ENCODE assay signal across 9 cellular contexts in the genomic region with DNA sequence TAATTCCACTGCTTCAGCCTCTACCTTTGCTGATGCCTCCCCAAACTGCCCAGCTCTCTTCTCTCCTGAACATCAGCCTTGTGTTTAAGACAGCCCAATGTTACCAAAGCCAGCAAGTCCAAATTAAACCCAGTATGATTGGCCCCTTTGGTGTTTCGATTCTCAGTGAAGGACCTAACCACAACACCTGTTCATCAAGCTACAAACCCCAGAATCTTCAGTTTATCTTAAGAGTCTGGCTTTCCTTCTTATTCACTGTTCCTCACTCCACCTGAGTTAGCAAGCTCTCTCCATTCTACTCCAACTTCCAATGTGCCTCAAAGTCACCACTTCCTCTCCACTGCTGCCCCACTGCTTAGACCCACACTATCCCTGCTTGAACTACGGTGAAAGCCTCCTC. TPM values are rescaled to one million over a fixed set of nuclear protein-coding genes. Genes with fewer than 3 reads are reported as not detected.
DNase-seq lines count a peak whose midpoint lies in the region; ATAC-seq lines count a peak whose summit lies in the region.
"Had no signal": no experiment of that assay in that cellular context is flagged by ENCODE, and none has a peak within 500 bp of the region (broad histone marks: within the 10 kb centered on the region; RNA-seq: fewer than 3 reads in every experiment).

No MANE protein-coding gene starts in this region.

- H3K4ac ChIP-seq in mesenchymal stem cell (ENCODE audit: low read depth in 1 of 2, low read length in 2 of 2), result no peak overlapping the region

- no peak overlapping the region for H2AFZ ChIP-seq in mesenchymal stem cell (ENCODE audit: low read depth, low read length)

- no peak overlapping the region for H3K14ac ChIP-seq in mesenchymal stem cell (ENCODE audit: low read length in 2 of 2)

- H3K4me2 ChIP-seq in mesenchymal stem cell (ENCODE audit: low read length, poor library complexity, severe bottlenecking), result no peak overlapping the region

- no peak overlapping the region for H3K27ac ChIP-seq in mesenchymal stem cell (ENCODE audit: low read length, poor library complexity, severe bottlenecking)

- H3K36me3 ChIP-seq in mesenchymal stem cell (ENCODE audit: control insufficient read depth in 1 of 2, insufficient read depth in 2 of 2, low read depth in 1 of 2, low read length in 2 of 2), result no peaks in the 10 kb centered on the region

- H3K27ac Mint-ChIP-seq in activated CD4-positive, alpha-beta T cell treated with anti-CD3 and anti-CD28 coated beads, Interleukin-2, amount 10 ng/mL, durations not matched to agents 24 days and 14 days, result no peak overlapping the region

- no peaks in the 10 kb centered on the region for H3K79me1 ChIP-seq in mesenchymal stem cell (replicated peaks; ENCODE audit: low read length, poor library complexity, severe bottlenecking)

- no peak overlapping the region for H2BK15ac ChIP-seq in mesenchymal stem cell (ENCODE audit: low read depth, poor library complexity, severe bottlenecking)

- H3K23ac ChIP-seq in mesenchymal stem cell (ENCODE audit: low read length in 2 of 2), result no peak overlapping the region

- intact Hi-C loops in activated CD4-positive, alpha-beta T cell treated with anti-CD3 and anti-CD28 coated beads, Interleukin-2, amount 10 ng/mL, durations not matched to agents 24 days and 14 days (cut with micrococcal nuclease), result loop anchor here (5.0 kb wide), 1 partner anchor 33 kb away; no protein-coding TSS in a partner anchor

- ATAC-seq in GM21528 (IDR thresholded peaks at IDR 0.05; ENCODE audit: low FRiP score, unreplicated experiment) (peak; percentile 84), HG03432 (IDR thresholded peaks at IDR 0.05; ENCODE audit: unreplicated experiment) (peak; percentile 89)

- H3K4me3 ChIP-seq in mesenchymal stem cell (ENCODE audit: insufficient read depth in 1 of 2, low read depth in 1 of 2, low read length in 2 of 2), result no peak overlapping the region

- no peaks in the 10 kb centered on the region for H3K36me3 Mint-ChIP-seq in activated CD4-positive, alpha-beta T cell treated with anti-CD3 and anti-CD28 coated beads, Interleukin-2, amount 10 ng/mL, durations not matched to agents 24 days and 14 days (ENCODE audit: low read depth)

- H2BK12ac ChIP-seq in mesenchymal stem cell (ENCODE audit: low read length in 2 of 2), result peak overlapping the region in 1 of 2 experiments; percentile 55

- no peak overlapping the region for H2AK5ac ChIP-seq in mesenchymal stem cell (ENCODE audit: low read length, severe bottlenecking)

- H3K27me3 Mint-ChIP-seq in activated CD4-positive, alpha-beta T cell treated with anti-CD3 and anti-CD28 coated beads, Interleukin-2, amount 10 ng/mL, durations not matched to agents 24 days and 14 days, result peaks cover 15% of the 10 kb centered on the region

- 93% methylated on average over 2 of the region's 2 CpGs for WGBS in mesenchymal stem cell

- no peaks in the 10 kb centered on the region for H3K9me3 ChIP-seq in mesenchymal stem cell (ENCODE audit: control insufficient read depth, low read length)

- no peaks in the 10 kb centered on the region for H3K27me3 ChIP-seq in mesenchymal stem cell (ENCODE audit: control insufficient read depth in 1 of 2, insufficient read depth in 1 of 2, low read length in 2 of 2)

- no peak overlapping the region for H4K8ac ChIP-seq in mesenchymal stem cell (ENCODE audit: low read length)

- H3K4me3 Mint-ChIP-seq in activated CD4-positive, alpha-beta T cell treated with anti-CD3 and anti-CD28 coated beads, Interleukin-2, amount 10 ng/mL, durations not matched to agents 24 days and 14 days, result peak overlapping the region; percentile 15
- H3K4me3 Mint-ChIP-seq: neural crest cell had no signal

- no peak overlapping the region for H3K9ac ChIP-seq in mesenchymal stem cell (ENCODE audit: low read length)

- no peak overlapping the region for H2BK5ac ChIP-seq in mesenchymal stem cell (ENCODE audit: low read depth, low read length, poor library complexity, severe bottlenecking)

- H3K4me1 Mint-ChIP-seq in activated CD4-positive, alpha-beta T cell treated with anti-CD3 and anti-CD28 coated beads, Interleukin-2, amount 10 ng/mL, durations not matched to agents 24 days and 14 days, result peaks cover 19% of the 10 kb centered on the region

- H3K4me1 ChIP-seq in mesenchymal stem cell (ENCODE audit: control insufficient read depth, insufficient read depth, low read depth, low read length), result peaks cover 5% of the 10 kb centered on the region

- no peak overlapping the region for H4K91ac ChIP-seq in mesenchymal stem cell (ENCODE audit: low read length)

- H3K9me3 Mint-ChIP-seq in activated CD4-positive, alpha-beta T cell treated with anti-CD3 and anti-CD28 coated beads, Interleukin-2, amount 10 ng/mL, durations not matched to agents 24 days and 14 days, result no peaks in the 10 kb centered on the region
- H3K9me3 Mint-ChIP-seq: neural crest cell had no signal

- no peak overlapping the region for H3K18ac ChIP-seq in mesenchymal stem cell (ENCODE audit: low read depth in 1 of 2, low read length in 2 of 2)

- no peak for DNase-seq in activated CD4-positive, alpha-beta T cell treated with anti-CD3 and anti-CD28 coated beads, Interleukin-2, amount 10 ng/mL, durations not matched to agents 24 days and 14 days
- DNase-seq in activated CD4-positive, alpha-beta T cell treated with anti-CD3 and anti-CD28 coated beads, Interleukin-2, amount 50 U/mL, for 48 hours, result no peak
- peak; percentile 14 for DNase-seq in mesenchymal stem cell
- no peak for DNase-seq in stimulated activated naive CD4-positive, alpha-beta T cell treated with Interleukin-2 at 50 U/mL for 16 hours (lab: John Stamatoyannopoulos, UW)
- no peak for DNase-seq in kidney tubule cell (ENCODE audit: low spot score)
- DNase-seq in activated CD4-positive, alpha-beta T cell treated with anti-CD3 and anti-CD28 coated beads for 4 hours, result no peak

- H2BK120ac ChIP-seq in mesenchymal stem cell (ENCODE audit: low read depth, low read length), result no peak overlapping the region

RNA-seq across cellular contexts. Expression of gene ITPKB, which starts 25.5 kb away (rescaled TPM):
- 29.3 and 31.2 TPM in 2 replicates for total RNA-seq in activated CD4-positive, alpha-beta T cell treated with anti-CD3 and anti-CD28 coated beads, Interleukin-2, amount 10 ng/mL, durations not matched to agents 24 days and 14 days
- polyA plus RNA-seq in mesenchymal stem cell (2013, experiment 1 of 2), result 8.1 TPM
- 8.0 TPM for polyA plus RNA-seq in mesenchymal stem cell (2013, experiment 2 of 2)
